21 cellular contexts compared by ENCODE assay signal in the genomic region with DNA sequence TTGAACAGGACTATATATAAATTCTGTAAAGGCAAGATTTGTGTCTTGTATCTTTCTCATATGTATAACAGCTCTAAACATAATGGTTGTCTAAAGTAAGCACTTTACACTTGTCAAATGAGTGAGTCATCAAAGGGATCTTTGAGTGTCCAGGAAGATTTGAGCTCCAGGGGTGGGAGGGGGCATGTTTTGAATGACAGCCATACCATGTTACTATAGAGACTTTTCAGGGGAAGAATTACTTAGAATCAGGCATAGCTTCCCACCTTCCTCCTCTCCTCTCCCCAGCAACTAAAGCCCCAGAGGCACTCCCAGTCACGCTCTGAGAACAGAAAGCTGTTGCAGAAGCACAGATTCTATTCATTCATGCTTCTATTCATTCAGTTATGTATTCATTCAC.
DNase-seq lines count a peak whose midpoint lies in the region; ATAC-seq, FAIRE-seq and TF ChIP-seq lines count a peak whose summit lies in the region.
"Had no signal": no experiment of that assay in that cellular context is flagged by ENCODE, and none has a peak within 500 bp of the region (broad histone marks: within the 10 kb centered on the region; RNA-seq: fewer than 3 reads in every experiment).

No MANE protein-coding gene starts in this region.

- TF ChIP-seq RAD21 in A549 (conservative IDR thresholded peaks at IDR 0.05 in 1 of 2, IDR thresholded peaks at IDR 0.05 in 1 of 2) = no peak

- H3K27me3 ChIP-seq in endodermal cell (ENCODE audit: control insufficient read depth, insufficient read depth, low read length, poor library complexity, severe bottlenecking) = no peaks in the 10 kb centered on the region
- peaks cover 9% of the 10 kb centered on the region for H3K27me3 ChIP-seq in foreskin keratinocyte
- H3K27me3 ChIP-seq: BLaER1 had no signal

- no peak for TF ChIP-seq POLR2A in A549 (IDR thresholded peaks at IDR 0.05; ENCODE audit: low read length)

- CTCF ChIA-PET in A549 (lab: Yijun Ruan, JAX) = interaction anchor here (0.6 to 1.5 kb wide), 2 partner anchors 40 to 1738 kb away, joined by 4 to 5 read pairs; no protein-coding TSS in a partner anchor
- CTCF ChIA-PET in activated CD8-positive, alpha-beta T cell treated with anti-CD3 and anti-CD28 coated beads for 36 hours (lab: Charles Lee) = interaction anchor here (1.0 kb wide), 1 partner anchor 65 kb away, joined by 3 read pairs; no protein-coding TSS in a partner anchor

- TF ChIP-seq EP300 in A549 (IDR thresholded peaks at IDR 0.05) = no peak

- WGBS in A549 (ENCODE audit: missing lambda C conversion rate) = 0% methylated on average over 1 of the region's 1 CpG
- 85% methylated on average over 1 of the region's 1 CpG; no CpG with 5 or more reads in 1 of the 2 experiments for WGBS in endodermal cell (ENCODE audit: insufficient coverage in 1 of 2, insufficient read length in 1 of 2), 2 experiments

- peaks cover 16% of the 10 kb centered on the region for H3K4me1 Mint-ChIP-seq in endodermal cell
- no peaks in the 10 kb centered on the region for H3K4me1 Mint-ChIP-seq in activated CD8-positive, alpha-beta T cell treated with anti-CD3 and anti-CD28 coated beads for 36 hours (ENCODE audit: low read depth)
- H3K4me1 Mint-ChIP-seq in HFFc6 (ENCODE audit: low read depth) = no peaks in the 10 kb centered on the region
- H3K4me1 Mint-ChIP-seq: CD4-positive, alpha-beta memory T cell had no signal

- TF ChIP-seq CTCF in A549 (IDR thresholded peaks at IDR 0.05) = no peak
- no peak for TF ChIP-seq CTCF in endodermal cell (conservative IDR thresholded peaks at IDR 0.05)
- TF ChIP-seq CTCF in activated CD8-positive, alpha-beta T cell treated with anti-CD3 and anti-CD28 coated beads for 36 hours (IDR thresholded peaks at IDR 0.05) = no peak
- TF ChIP-seq CTCF in HFFc6 (IDR thresholded peaks at IDR 0.05) = no peak
- no peak for TF ChIP-seq CTCF in foreskin keratinocyte (conservative IDR thresholded peaks at IDR 0.05)

- ATAC-seq in A549 = no peak
- ATAC-seq in activated CD8-positive, alpha-beta T cell treated with anti-CD3 and anti-CD28 coated beads for 36 hours = no peak
- ATAC-seq in foreskin keratinocyte = no peak

- H3K27ac ChIP-seq in A549 (no peak overlapping the region), endodermal cell (ENCODE audit: low read depth, low read length) (no peak overlapping the region), foreskin keratinocyte (no peak overlapping the region)
- H3K27ac ChIP-seq: BLaER1, HL-60, SK-N-MC had no signal

- H3K4me3 Mint-ChIP-seq in endodermal cell (no peak overlapping the region), HFFc6 (no peak overlapping the region)
- H3K4me3 Mint-ChIP-seq in activated CD8-positive, alpha-beta T cell treated with anti-CD3 and anti-CD28 coated beads for 36 hours = no peak overlapping the region
- H3K4me3 Mint-ChIP-seq: CD4-positive, alpha-beta memory T cell had no signal

- H3K9ac ChIP-seq in endodermal cell (ENCODE audit: extremely low read depth, low read length, poor library complexity, severe bottlenecking) = no peak overlapping the region
- H3K9ac ChIP-seq: BLaER1 had no signal

- H3K9me3 ChIP-seq in A549 = no peaks in the 10 kb centered on the region
- H3K9me3 ChIP-seq in endodermal cell (ENCODE audit: control insufficient read depth, low read length) = no peaks in the 10 kb centered on the region
- H3K9me3 ChIP-seq: BLaER1 had no signal

- H3K4me3 ChIP-seq in A549 (no peak overlapping the region), endodermal cell (ENCODE audit: low read length) (no peak overlapping the region)
- H3K4me3 ChIP-seq: BLaER1, SK-N-MC had no signal

- H3K9me3 Mint-ChIP-seq in endodermal cell (no peaks in the 10 kb centered on the region), HFFc6 (no peaks in the 10 kb centered on the region)
- H3K9me3 Mint-ChIP-seq in activated CD8-positive, alpha-beta T cell treated with anti-CD3 and anti-CD28 coated beads for 36 hours = no peaks in the 10 kb centered on the region
- H3K9me3 Mint-ChIP-seq: CD4-positive, alpha-beta memory T cell had no signal

- no peak for FAIRE-seq in A549 (lab: Jason Lieb, UNC)
- FAIRE-seq: GM12891, RCC 7860 had no signal

- intact Hi-C loops in activated CD8-positive, alpha-beta T cell treated with anti-CD3 and anti-CD28 coated beads for 36 hours (cut with micrococcal nuclease) = no loop called here

- H3K36me3 Mint-ChIP-seq in endodermal cell (ENCODE audit: low read depth) = no peaks in the 10 kb centered on the region
- no peaks in the 10 kb centered on the region for H3K36me3 Mint-ChIP-seq in activated CD8-positive, alpha-beta T cell treated with anti-CD3 and anti-CD28 coated beads for 36 hours (ENCODE audit: low read depth)
- no peaks in the 10 kb centered on the region for H3K36me3 Mint-ChIP-seq in HFFc6 (ENCODE audit: low read depth)
- H3K36me3 Mint-ChIP-seq: CD4-positive, alpha-beta memory T cell had no signal

- no peak overlapping the region for H3K4me2 ChIP-seq in A549
- H3K4me2 ChIP-seq: BLaER1 had no signal

- H3K27me3 Mint-ChIP-seq in endodermal cell (ENCODE audit: insufficient read depth) (no peaks in the 10 kb centered on the region), HFFc6 (ENCODE audit: insufficient read depth) (peaks cover 4% of the 10 kb centered on the region; the same call in 1 of the 2 replicates)
- H3K27me3 Mint-ChIP-seq in activated CD8-positive, alpha-beta T cell treated with anti-CD3 and anti-CD28 coated beads for 36 hours = peaks cover 2% of the 10 kb centered on the region

- H3K36me3 ChIP-seq in endodermal cell (ENCODE audit: control insufficient read depth, insufficient read depth, low read length) = no peaks in the 10 kb centered on the region
- H3K36me3 ChIP-seq: BLaER1 had no signal

- H3K27ac Mint-ChIP-seq in endodermal cell = no peak overlapping the region
- H3K27ac Mint-ChIP-seq in activated CD8-positive, alpha-beta T cell treated with anti-CD3 and anti-CD28 coated beads for 36 hours = no peak overlapping the region
- H3K27ac Mint-ChIP-seq in HFFc6 = no peak overlapping the region
- H3K27ac Mint-ChIP-seq: CD4-positive, alpha-beta memory T cell had no signal

- DNase-seq in A549 (ENCODE audit: low read depth in 1 of 2, low spot score in 1 of 2) (no peak), NCI-H69 (lab: John Stamatoyannopoulos, UW) (peak; percentile 13), endodermal cell (peak; percentile 3), left kidney (ENCODE audit: low read depth, low spot score) (peak; percentile 34), HFFc6 (no peak), foreskin keratinocyte (no peak)
- DNase-seq in activated CD8-positive, alpha-beta T cell treated with anti-CD3 and anti-CD28 coated beads for 36 hours = no peak
- no peak for DNase-seq in stimulated activated CD4-positive, alpha-beta T cell treated with anti-CD3 and anti-CD28 coated beads, Interleukin-2, amount 100 ng/mL, for 24 hours
- DNase-seq: Calu3; CD4-positive, alpha-beta memory T cell; NCI-H1417 treated with DMSO at 0.1 percent for 48 hours; NCI-H1930; NCI-H2171 treated with DMSO at 0.1 percent for 48 hours; NCI-H748 treated with DMSO at 0.1 percent for 48 hours; NK-92 treated with Interleukin-12 subunit alpha and Interleukin-12 subunit beta, amount 100 ng/mL, for 24 hours; Right ventricle myocardium superior had no signal

- POLR2A ChIA-PET in A549 (lab: Yijun Ruan, JAX) = no interaction called here
- POLR2A ChIA-PET in activated CD8-positive, alpha-beta T cell treated with anti-CD3 and anti-CD28 coated beads for 36 hours (lab: Charles Lee) = no interaction called here

- H3K4me1 ChIP-seq in A549 (no peaks in the 10 kb centered on the region), endodermal cell (ENCODE audit: control insufficient read depth, insufficient read depth, low read length) (peaks cover 5% of the 10 kb centered on the region), foreskin keratinocyte (no peaks in the 10 kb centered on the region)
- H3K4me1 ChIP-seq: BLaER1 had no signal

TF ChIP-seq in A549, 52 proteins besides CTCF, POLR2A, EP300 and RAD21:
- TF ChIP-seq MAFK (IDR thresholded peaks at IDR 0.05; ENCODE audit: partially characterized antibody) (no peak), FOSL2 (IDR thresholded peaks at IDR 0.05) (no peak), FOSL2 (CRISPR knock-in tag; IDR thresholded peaks at IDR 0.05) (0 out of 2 replicates have a peak, but pooled peaks have one; percentile 5), KDM5A (IDR thresholded peaks at IDR 0.05) (no peak), HEYL (CRISPR knock-in tag; IDR thresholded peaks at IDR 0.05) (no peak)
- TF ChIP-seq, protein P1, sequence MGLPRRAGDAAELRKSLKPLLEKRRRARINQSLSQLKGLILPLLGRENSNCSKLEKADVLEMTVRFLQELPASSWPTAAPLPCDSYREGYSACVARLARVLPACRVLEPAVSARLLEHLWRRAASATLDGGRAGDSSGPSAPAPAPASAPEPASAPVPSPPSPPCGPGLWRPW (IDR thresholded peaks at IDR 0.05) = no peak

Comparison
In these comparisons a context has a peak if more than half of its experiments do, and no peak if none do; other contexts are left out.
1. DNase-seq: peak in NCI-H69 (single experiment), endodermal cell (single experiment) and left kidney (single experiment); none in A549 (0 of 2), activated CD8-positive, alpha-beta T cell treated with anti-CD3 and anti-CD28 coated beads for 36 hours (single experiment), stimulated activated CD4-positive, alpha-beta T cell treated with anti-CD3 and anti-CD28 coated beads, Interleukin-2, amount 100 ng/mL, for 24 hours (0 of 2), HFFc6 (single experiment) and foreskin keratinocyte (0 of 2).